ENCODE assay signal across 13 cellular contexts in the genomic region with DNA sequence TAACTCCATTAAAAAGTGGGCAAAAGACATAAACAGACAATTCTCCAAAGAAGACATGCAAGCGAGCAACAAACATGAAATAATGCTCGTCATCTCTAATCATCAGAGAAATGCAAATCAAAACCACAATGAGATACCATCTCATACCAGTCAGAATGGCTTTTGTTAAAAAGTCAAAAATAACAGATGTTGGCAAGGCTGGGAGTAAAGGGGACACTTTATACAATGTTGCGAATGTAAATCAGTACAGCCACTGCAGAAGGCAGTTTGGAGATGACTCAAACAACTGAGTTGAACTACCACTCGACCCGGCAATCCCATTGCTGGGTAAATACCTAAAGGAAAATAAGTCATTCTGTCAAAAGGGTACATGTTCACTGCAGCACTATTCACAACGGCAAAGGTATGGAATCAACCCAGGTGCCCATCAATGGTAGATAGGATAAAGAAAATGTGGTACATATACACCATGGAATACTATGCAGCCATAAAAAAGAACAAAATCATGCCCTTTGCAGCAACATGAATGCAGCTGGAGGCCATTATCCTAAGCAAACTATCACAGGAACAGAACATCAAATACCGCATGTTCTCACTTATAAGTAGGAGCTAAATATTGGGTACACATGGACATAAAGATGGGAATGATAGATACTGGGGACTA. TPM values are rescaled to one million over a fixed set of nuclear protein-coding genes. Genes with fewer than 3 reads are reported as not detected.
DNase-seq lines count a peak whose midpoint lies in the region; ATAC-seq and TF ChIP-seq lines count a peak whose summit lies in the region.
"Had no signal": no experiment of that assay in that cellular context is flagged by ENCODE, and none has a peak within 500 bp of the region (broad histone marks: within the 10 kb centered on the region; RNA-seq: fewer than 3 reads in every experiment).

No MANE protein-coding gene starts in this region.

- H3K4me1 ChIP-seq in gastrocnemius medialis (no peaks in the 10 kb centered on the region), prostate gland (replicated peaks) (no peaks in the 10 kb centered on the region)

- intact Hi-C loops in gastrocnemius medialis (cut with DNase I; ENCODE audit: low total_unique reads), result no loop called here
- intact Hi-C loops in prostate gland (cut with DNase I), result no loop called here

- H3K4me1 Mint-ChIP-seq in activated naive CD8-positive, alpha-beta T cell treated with anti-CD3 and anti-CD28 coated beads, Interleukin-2, amount 10 ng/mL, durations not matched to agents 7 days and 5 days, result peaks cover 20% of the 10 kb centered on the region

- peak overlapping the region; percentile 26 for H3K27ac Mint-ChIP-seq in activated naive CD8-positive, alpha-beta T cell treated with anti-CD3 and anti-CD28 coated beads, Interleukin-2, amount 10 ng/mL, durations not matched to agents 7 days and 5 days

- H3K4me3 ChIP-seq in gastrocnemius medialis (no peak overlapping the region), prostate gland (no peak overlapping the region)

- H3K36me3 ChIP-seq in gastrocnemius medialis (no peaks in the 10 kb centered on the region), prostate gland (no peaks in the 10 kb centered on the region)

- no peaks in the 10 kb centered on the region for H3K36me3 Mint-ChIP-seq in activated naive CD8-positive, alpha-beta T cell treated with anti-CD3 and anti-CD28 coated beads, Interleukin-2, amount 10 ng/mL, durations not matched to agents 7 days and 5 days

- in situ Hi-C loops in gastrocnemius medialis (cut with MboI; ENCODE audit: low sequenced_read_pairs in 4 of 4), result loop anchor here in 1 of 4 donors (25.0 kb wide), 1 partner anchor 726 kb away; no protein-coding TSS in a partner anchor

- peaks cover 3% of the 10 kb centered on the region for H3K27me3 Mint-ChIP-seq in activated naive CD8-positive, alpha-beta T cell treated with anti-CD3 and anti-CD28 coated beads, Interleukin-2, amount 10 ng/mL, durations not matched to agents 7 days and 5 days

- H3K9me3 Mint-ChIP-seq in activated naive CD8-positive, alpha-beta T cell treated with anti-CD3 and anti-CD28 coated beads, Interleukin-2, amount 10 ng/mL, durations not matched to agents 7 days and 5 days, result peaks cover 2% of the 10 kb centered on the region

- TF ChIP-seq CTCF in gastrocnemius medialis (IDR thresholded peaks at IDR 0.05 in 4 of 5, conservative IDR thresholded peaks at IDR 0.05 in 1 of 5) (no peak), prostate gland (IDR thresholded peaks at IDR 0.05) (no peak)

- peak; percentile 69 to 74 for ATAC-seq in activated CD4-positive, CD25-positive, alpha-beta regulatory T cell treated with anti-CD3 and anti-CD28 coated beads, Interleukin-2, amount 50 U/mL, for 24 hours
- peak; percentile 13 for ATAC-seq in activated naive CD8-positive, alpha-beta T cell treated with anti-CD3 and anti-CD28 coated beads, Interleukin-2, amount 10 ng/mL, durations not matched to agents 7 days and 5 days (ENCODE audit: low read depth)
- ATAC-seq in gastrocnemius medialis, result no peak
- ATAC-seq in HG03354 (IDR thresholded peaks at IDR 0.05; ENCODE audit: poor library complexity, severe bottlenecking, unreplicated experiment), result no peak

- H3K4me3 Mint-ChIP-seq in activated naive CD8-positive, alpha-beta T cell treated with anti-CD3 and anti-CD28 coated beads, Interleukin-2, amount 10 ng/mL, durations not matched to agents 7 days and 5 days, result peak overlapping the region; percentile 28

- POLR2A ChIA-PET in activated naive CD8-positive, alpha-beta T cell treated with anti-CD3 and anti-CD28 coated beads, Interleukin-2, amount 10 ng/mL, durations not matched to agents 7 days and 5 days (lab: Charles Lee), result interaction anchor here (1.2 kb wide), 1 partner anchor 36 kb away, joined by 3 read pairs; no protein-coding TSS in a partner anchor

- DNase-seq in activated CD4-positive, CD25-positive, alpha-beta regulatory T cell (lab: John Stamatoyannopoulos, UW), result no peak
- DNase-seq in NCI-H1048 (lab: John Stamatoyannopoulos, UW), result peak; percentile 20
- DNase-seq in activated naive CD8-positive, alpha-beta T cell treated with anti-CD3 and anti-CD28 coated beads, Interleukin-2, amount 10 ng/mL, durations not matched to agents 7 days and 5 days, result no peak
- no peak for DNase-seq in gastrocnemius medialis
- DNase-seq in prostate gland (ENCODE audit: low spot score), result no peak
- no peak for DNase-seq in ureter (ENCODE audit: low spot score)
- DNase-seq: cortex of kidney, NCI-H1417 had no signal

- WGBS in prostate gland, result 57% methylated on average over 7 of the region's 7 CpGs

- TF ChIP-seq POLR2A in gastrocnemius medialis (IDR thresholded peaks at IDR 0.05) (no peak), prostate gland (IDR thresholded peaks at IDR 0.05) (no peak)

- no peaks in the 10 kb centered on the region for H3K9me3 ChIP-seq in gastrocnemius medialis
- no peaks in the 10 kb centered on the region for H3K9me3 ChIP-seq in prostate gland

- H3K27me3 ChIP-seq in gastrocnemius medialis (no peaks in the 10 kb centered on the region), prostate gland (replicated peaks; ENCODE audit: insufficient read depth) (no peaks in the 10 kb centered on the region)

- H3K27ac ChIP-seq in gastrocnemius medialis (peak overlapping the region in 3 of 4 donors; percentile 52 to 55 (median 53)), prostate gland (peak overlapping the region in 1 of 2 donors; percentile 35)
- H3K27ac ChIP-seq: 22Rv1 had no signal

RNA-seq across cellular contexts. Expression of a gene that starts 25.9 kb away (rescaled TPM):
- 1 to 10 TPM in 1 of 2 experiments, under 1 TPM in 1; 0.42 to 1.2 TPM for total RNA-seq in activated naive CD8-positive, alpha-beta T cell treated with anti-CD3 and anti-CD28 coated beads, Interleukin-2, amount 10 ng/mL, durations not matched to agents 7 days and 5 days
- 1 to 10 TPM in 2 of 4 donors, under 1 TPM in 1, not detected in 1; 0.70 to 2.6 (median 2.0) TPM for total RNA-seq in gastrocnemius medialis
- total RNA-seq in prostate gland, result 10 to 100 TPM in 1 of 2 donors, 1 to 10 TPM in 1; 6.9 to 11.3 TPM
- 22.0 TPM for total RNA-seq in ureter

RNA-seq across cellular contexts. Expression of a gene that starts 33.7 kb away (rescaled TPM):
- not detected for total RNA-seq in activated naive CD8-positive, alpha-beta T cell treated with anti-CD3 and anti-CD28 coated beads, Interleukin-2, amount 10 ng/mL, durations not matched to agents 7 days and 5 days
- total RNA-seq in gastrocnemius medialis (not detected), prostate gland (not detected), ureter (not detected)
- total RNA-seq: kidney; T-helper 1 cell treated with Interleukin-12 subunit alpha and Interleukin-12 subunit beta and Interleukin-4 antibody, amounts not matched to agents 30 ng/mL and 1 ng/mL, for 36 hours had no signal

Comparison
In these comparisons a context has a peak if more than half of its experiments do, and no peak if none do; other contexts are left out.
1. ATAC-seq: peak in activated CD4-positive, CD25-positive, alpha-beta regulatory T cell treated with anti-CD3 and anti-CD28 coated beads, Interleukin-2, amount 50 U/mL, for 24 hours (2 of 2) and activated naive CD8-positive, alpha-beta T cell treated with anti-CD3 and anti-CD28 coated beads, Interleukin-2, amount 10 ng/mL, durations not matched to agents 7 days and 5 days (single experiment); none in gastrocnemius medialis (0 of 2) and HG03354 (single experiment).